In genomic region chr20:33660685-33661058, GRCh38 we compare ENCODE assay signal across 23 cellular contexts. TPM values are rescaled to one million over a fixed set of nuclear protein-coding genes. Genes with fewer than 3 reads are reported as not detected.
A peak's percentile ranks its signal among the peaks of the same experiment; 100 is the strongest.
DNase-seq lines count a peak whose midpoint lies in the region; TF ChIP-seq lines count a peak whose summit lies in the region.
"Had no signal": no experiment of that assay in that cellular context is flagged by ENCODE, and none has a peak within 500 bp of the region (broad histone marks: within the 10 kb centered on the region; RNA-seq: fewer than 3 reads in every experiment).

No MANE protein-coding gene starts in this region.

- H3K4me3 ChIP-seq in BLaER1: no peak overlapping the region
- no peak overlapping the region for H3K4me3 ChIP-seq in BLaER1 treated with 17β-estradiol and CSF1 and Interleukin-3, amounts not matched to agents 10 nM and 100 nM
- no peak overlapping the region for H3K4me3 ChIP-seq in OCI-LY7 (ENCODE audit: low read depth, low read length, poor library complexity, severe bottlenecking)
- H3K4me3 ChIP-seq: GM12878, GM23338 had no signal

- TF ChIP-seq CTCF in neural crest cell (conservative IDR thresholded peaks at IDR 0.05) (no peak), OCI-LY7 (conservative IDR thresholded peaks at IDR 0.05; ENCODE audit: low read length) (no peak)

- H3K27me3 Mint-ChIP-seq in neural crest cell (ENCODE audit: low read depth): peaks cover 5% of the 10 kb centered on the region
- H3K27me3 Mint-ChIP-seq: CD8-positive, alpha-beta memory T cell had no signal

- BruUV-seq in OCI-LY7 (replicated peaks; lab: Mats Ljungman, UMichigan): no TSS peak

- H4K20me1 ChIP-seq in BLaER1 (peaks cover 30% of the 10 kb centered on the region; the same call in 1 of the 2 replicates), OCI-LY7 (ENCODE audit: insufficient read depth, low read length) (no peaks in the 10 kb centered on the region)
- peaks cover 0 to 26% (median 0%) of the 10 kb centered on the region in 11 experiments; a peak in 5 of 22 replicates for H4K20me1 ChIP-seq in BLaER1 treated with 17β-estradiol and CSF1 and Interleukin-3, amounts not matched to agents 10 nM and 100 nM

- no peaks in the 10 kb centered on the region for H3K9me3 Mint-ChIP-seq in neural crest cell
- H3K9me3 Mint-ChIP-seq: CD8-positive, alpha-beta memory T cell; GM23338; H9; IgD-negative memory B cell had no signal

- H3K27ac Mint-ChIP-seq in neural crest cell (ENCODE audit: unreplicated experiment): no peak overlapping the region
- H3K27ac Mint-ChIP-seq: CD14-positive monocyte, GM23338, H9, IgD-negative memory B cell had no signal

- peaks cover 30% of the 10 kb centered on the region for H3K4me1 Mint-ChIP-seq in neural crest cell

- POLR2A ChIA-PET in OCI-LY7 (lab: Charles Lee): interaction anchor here (0.9 kb wide), 1 partner anchor 198 kb away, joined by 3 read pairs; no protein-coding TSS in a partner anchor

- H3K4me2 ChIP-seq in BLaER1: peak overlapping the region; percentile 15; the same call in 1 of the 2 replicates
- H3K4me2 ChIP-seq in BLaER1 treated with 17β-estradiol and CSF1 and Interleukin-3, amounts not matched to agents 10 nM and 100 nM: peak overlapping the region in 8 of 11 experiments; percentile 16 to 33 (median 24); a peak in 9 of 22 replicates
- H3K4me2 ChIP-seq in OCI-LY7 (ENCODE audit: low read length): no peak overlapping the region
- H3K4me2 ChIP-seq: GM23338, KMS-11 had no signal

- H3K9me2 ChIP-seq in OCI-LY7 (ENCODE audit: insufficient read depth, low read length): no peaks in the 10 kb centered on the region

- H3K9me3 ChIP-seq in BLaER1 (no peaks in the 10 kb centered on the region), OCI-LY7 (ENCODE audit: low read length) (no peaks in the 10 kb centered on the region)
- H3K9me3 ChIP-seq in BLaER1 treated with 17β-estradiol and CSF1 and Interleukin-3, amounts not matched to agents 10 nM and 100 nM (replicated peaks in 1 of 11): no peaks in the 10 kb centered on the region

- H3K27ac ChIP-seq in BLaER1 (peak overlapping the region; percentile 37; the same call in 1 of the 2 replicates), OCI-LY7 (ENCODE audit: low read depth, low read length, poor library complexity, severe bottlenecking) (no peak overlapping the region)
- H3K27ac ChIP-seq in BLaER1 treated with 17β-estradiol and CSF1 and Interleukin-3, amounts not matched to agents 10 nM and 100 nM: no peak overlapping the region; a peak in 1 of 22 replicates
- H3K27ac ChIP-seq: KMS-11, RWPE1 had no signal

- intact Hi-C loops in OCI-LY7 (cut with micrococcal nuclease; ENCODE audit: unreplicated experiment): no loop called here

- H3K4me1 ChIP-seq in BLaER1 (peaks cover 42% of the 10 kb centered on the region), OCI-LY7 (ENCODE audit: insufficient read depth, low read length, poor library complexity, severe bottlenecking) (peaks cover 22% of the 10 kb centered on the region)
- peaks cover 26 to 48% (median 41%) of the 10 kb centered on the region in 10 experiments for H3K4me1 ChIP-seq in BLaER1 treated with 17β-estradiol and CSF1 and Interleukin-3, amounts not matched to agents 10 nM and 100 nM

- H3K27me3 ChIP-seq in BLaER1: no peaks in the 10 kb centered on the region
- H3K27me3 ChIP-seq in BLaER1 treated with 17β-estradiol and CSF1 and Interleukin-3, amounts not matched to agents 10 nM and 100 nM: no peaks in the 10 kb centered on the region

- H3K36me3 ChIP-seq in BLaER1 (peaks cover 38% of the 10 kb centered on the region), OCI-LY7 (ENCODE audit: insufficient read depth, low read length) (peaks cover 27% of the 10 kb centered on the region; the same call in 1 of the 2 replicates)
- H3K36me3 ChIP-seq in BLaER1 treated with 17β-estradiol and CSF1 and Interleukin-3, amounts not matched to agents 10 nM and 100 nM: peaks cover 4 to 34% (median 18%) of the 10 kb centered on the region in 11 experiments; a peak in 13 of 22 replicates

- no peak overlapping the region for H3K9ac ChIP-seq in BLaER1
- peak overlapping the region in 2 of 11 experiments; percentile 31 to 39; a peak in 3 of 22 replicates for H3K9ac ChIP-seq in BLaER1 treated with 17β-estradiol and CSF1 and Interleukin-3, amounts not matched to agents 10 nM and 100 nM
- H3K9ac ChIP-seq: KMS-11 had no signal

- peaks cover 3% of the 10 kb centered on the region for H3K36me3 Mint-ChIP-seq in neural crest cell (ENCODE audit: low read depth)
- H3K36me3 Mint-ChIP-seq: IgD-negative memory B cell had no signal

- no peaks in the 10 kb centered on the region for H3K79me2 ChIP-seq in OCI-LY7 (ENCODE audit: insufficient read depth, low read depth, low read length)

- CTCF ChIA-PET in OCI-LY7 (lab: Charles Lee; ENCODE audit: unreplicated experiment): no interaction called here

- H2AFZ ChIP-seq in OCI-LY7 (ENCODE audit: low read length): no peak overlapping the region
- H2AFZ ChIP-seq: GM23338 had no signal

- peak overlapping the region; percentile 84 for H3K4me3 Mint-ChIP-seq in neural crest cell
- H3K4me3 Mint-ChIP-seq: CD14-positive monocyte, GM23338, H9 had no signal

- DNase-seq in neural crest cell (ENCODE audit: low read depth, low spot score) (no peak), OCI-LY7 (ENCODE audit: low spot score) (no peak)
- DNase-seq in NK-92 treated with Interleukin-12 subunit alpha and Interleukin-12 subunit beta, amount 100 ng/mL, for 24 hours (lab: John Stamatoyannopoulos, UW): no peak
- DNase-seq: CD8-positive, alpha-beta memory T cell; DMS 273 treated with DMSO at 0.1 percent for 48 hours; DMS79; EL; GDM1; H9; MM.1S; NCI-H2029; NCI-H446; NCI-H524 treated with DMSO at 0.1 percent for 48 hours; NCI-H774; SHP77 treated with DMSO at 0.1 percent for 48 hours had no signal

RNA-seq across cellular contexts. Expression of gene C20orf144, which starts 1.5 kb away (rescaled TPM):
- total RNA-seq in neural crest cell (0.44 and 0.82 TPM in 2 replicates), OCI-LY7 (2022) (0.31 and 0.42 TPM in 2 replicates)
- 0.18 and 0.44 TPM in 2 replicates for total RNA-seq in OCI-LY7 (2014; rRNA removed; shearing (Covaris generic))

RNA-seq across cellular contexts. Expression of gene ACTL10, which starts 6.1 kb away (rescaled TPM):
- total RNA-seq in neural crest cell: 0.75 TPM in 2 replicates
- total RNA-seq in OCI-LY7 (2014; rRNA removed; shearing (Covaris generic)): 7.4 and 11.7 TPM in 2 replicates
- 5.1 and 5.6 TPM in 2 replicates for total RNA-seq in OCI-LY7 (2022)

RNA-seq across cellular contexts. Expression of gene NECAB3, which starts 13.6 kb away (rescaled TPM):
- total RNA-seq in neural crest cell (56.0 and 63.3 TPM in 2 replicates), OCI-LY7 (2022) (71.3 and 79.4 TPM in 2 replicates)
- total RNA-seq in OCI-LY7 (2014; rRNA removed; shearing (Covaris generic)): 48.2 and 62.4 TPM in 2 replicates

RNA-seq across cellular contexts. Expression of gene E2F1, which starts 25.5 kb away (rescaled TPM):
- 84.8 and 94.9 TPM in 2 replicates for total RNA-seq in neural crest cell
- total RNA-seq in OCI-LY7 (2014; rRNA removed; shearing (Covaris generic)): 128 and 135 TPM in 2 replicates
- 148 and 168 TPM in 2 replicates for total RNA-seq in OCI-LY7 (2022)

RNA-seq across cellular contexts. Expression of gene PXMP4, which starts 59.4 kb away (rescaled TPM):
- total RNA-seq in neural crest cell (5.2 and 5.6 TPM in 2 replicates), OCI-LY7 (2022) (7.8 and 8.2 TPM in 2 replicates)
- total RNA-seq in OCI-LY7 (2014; rRNA removed; shearing (Covaris generic)): 3.1 and 4.2 TPM in 2 replicates
